ENCODE assay signal across 25 cellular contexts in genomic region chr10:15558136-15558535, GRCh38.
DNase-seq lines count a peak whose midpoint lies in the region; ATAC-seq and TF ChIP-seq lines count a peak whose summit lies in the region.
"Had no signal": no experiment of that assay in that cellular context is flagged by ENCODE, and none has a peak within 500 bp of the region (broad histone marks: within the 10 kb centered on the region; RNA-seq: fewer than 3 reads in every experiment).

No MANE protein-coding gene starts in this region.

- H3K4me1 ChIP-seq in smooth muscle cell (ENCODE audit: low read depth) (no peaks in the 10 kb centered on the region), vagina (no peaks in the 10 kb centered on the region)
- H3K4me1 ChIP-seq: ascending aorta, gastrocnemius medialis, left ventricle myocardium inferior, right lobe of liver, SJCRH30, tibial nerve had no signal

- POLR2A ChIA-PET in T-cell (lab: Charles Lee), result no interaction called here

- H3K36me3 ChIP-seq in smooth muscle cell (ENCODE audit: low read depth) (no peaks in the 10 kb centered on the region), vagina (no peaks in the 10 kb centered on the region)
- H3K36me3 ChIP-seq: gastrocnemius medialis, left ventricle myocardium inferior, right lobe of liver, SJCRH30, tibial nerve had no signal

- peak overlapping the region; percentile 56 for H3K27ac ChIP-seq in smooth muscle cell (ENCODE audit: low read depth)
- no peak overlapping the region for H3K27ac ChIP-seq in vagina
- H3K27ac ChIP-seq: BLaER1, gastrocnemius medialis, left ventricle myocardium inferior, right lobe of liver, SJCRH30, tibial nerve had no signal

- H3K9me3 Mint-ChIP-seq in T-cell, result peaks cover 3 to 4% (median 4%) of the 10 kb centered on the region in 3 donors
- H3K9me3 Mint-ChIP-seq: activated CD4-positive, alpha-beta memory T cell treated with anti-CD3 and anti-CD28 coated beads for 36 hours; H9 had no signal

- H3K4me3 ChIP-seq in cardiac fibroblast (replicated peaks in 1 of 2; ENCODE audit: low read depth in 2 of 2, low read length in 2 of 2), result no peak overlapping the region
- no peak overlapping the region for H3K4me3 ChIP-seq in smooth muscle cell
- no peak overlapping the region for H3K4me3 ChIP-seq in vagina
- H3K4me3 ChIP-seq: ascending aorta, BLaER1, coronary artery, gastrocnemius medialis, GM12878, left ventricle myocardium inferior, right lobe of liver, SJCRH30, tibial nerve had no signal

- DNase-seq in GM04503 (ENCODE audit: low read depth) (peak; percentile 80), cardiac fibroblast (ENCODE audit: low read depth in 2 of 2) (peak; percentile 17 to 69), islet precursor cell (peak; percentile 71), smooth muscle cell (lab: John Stamatoyannopoulos, UW; ENCODE audit: unreplicated experiment) (no peak), T-cell (no peak), NCI-H2227 treated with DMSO at 0.1 percent for 48 hours (lab: John Stamatoyannopoulos, UW) (no peak), vagina (ENCODE audit: extremely low spot score in 2 of 2) (no peak)
- DNase-seq: activated CD4-positive, alpha-beta memory T cell treated with anti-CD3 and anti-CD28 coated beads for 36 hours; activated naive CD4-positive, alpha-beta T cell treated with Interleukin-2 at 50 U/mL for 16 hours; Calu3; gastrocnemius medialis; H9; left ventricle myocardium inferior; NCI-H1417 treated with DMSO at 0.1 percent for 48 hours; NCI-H2171 treated with DMSO at 0.1 percent for 48 hours; right lobe of liver; SJCRH30; stimulated activated naive B cell treated with anti-CD40 and anti-IgM and Interleukin-4, amounts not matched to agents 10 μg/mL and 1 μg/mL and 100 μg/mL, for 72 hours; T-helper 2 cell had no signal

- H3K27me3 Mint-ChIP-seq in T-cell, result peaks cover 16 to 18% of the 10 kb centered on the region in 2 donors

- intact Hi-C loops in vagina (cut with DNase I), result no loop called here

- no peaks in the 10 kb centered on the region for H3K79me2 ChIP-seq in smooth muscle cell (ENCODE audit: low read depth)

- TF ChIP-seq POLR2A in vagina (IDR thresholded peaks at IDR 0.05), result no peak

- no peaks in the 10 kb centered on the region for H4K20me1 ChIP-seq in smooth muscle cell (ENCODE audit: low read depth)
- H4K20me1 ChIP-seq: BLaER1 had no signal

- no peaks in the 10 kb centered on the region for H3K9me3 ChIP-seq in smooth muscle cell (replicated peaks; ENCODE audit: low read depth)
- H3K9me3 ChIP-seq in vagina, result no peaks in the 10 kb centered on the region
- H3K9me3 ChIP-seq: ascending aorta, gastrocnemius medialis, left ventricle myocardium inferior, right lobe of liver, SJCRH30, tibial nerve had no signal

- 28% methylated on average over 5 of the region's 5 CpGs for WGBS in smooth muscle cell (ENCODE audit: low lambda C conversion rate)

- no peak for TF ChIP-seq CTCF in cardiac fibroblast (IDR thresholded peaks at IDR 0.05; ENCODE audit: low read depth, low read length)
- TF ChIP-seq CTCF in smooth muscle cell (IDR thresholded peaks at IDR 0.05; ENCODE audit: borderline replicate concordance, insufficient read depth, poor library complexity, severe bottlenecking), result no peak
- TF ChIP-seq CTCF in vagina (IDR thresholded peaks at IDR 0.05), result no peak

- CTCF ChIA-PET in T-cell (lab: Charles Lee), result no interaction called here

- no peaks in the 10 kb centered on the region for H3K36me3 Mint-ChIP-seq in T-cell
- H3K36me3 Mint-ChIP-seq: activated CD4-positive, alpha-beta memory T cell treated with anti-CD3 and anti-CD28 coated beads for 36 hours; stimulated activated naive B cell treated with anti-CD40 and anti-IgM and Interleukin-4, amounts not matched to agents 10 μg/mL and 1 μg/mL and 100 μg/mL, for 72 hours had no signal

- H3F3A ChIP-seq in smooth muscle cell (ENCODE audit: low read depth), result no peaks in the 10 kb centered on the region

- H3K4me1 Mint-ChIP-seq in T-cell, result no peaks in the 10 kb centered on the region
- H3K4me1 Mint-ChIP-seq: H9; stimulated activated naive B cell treated with anti-CD40 and anti-IgM and Interleukin-4, amounts not matched to agents 10 μg/mL and 1 μg/mL and 100 μg/mL, for 72 hours had no signal

- H2AFZ ChIP-seq in smooth muscle cell (ENCODE audit: low read depth), result no peak overlapping the region

- no peaks in the 10 kb centered on the region for H3K27me3 ChIP-seq in smooth muscle cell (ENCODE audit: low read depth)
- H3K27me3 ChIP-seq in vagina, result no peaks in the 10 kb centered on the region
- H3K27me3 ChIP-seq: ascending aorta, BLaER1, gastrocnemius medialis, right lobe of liver, SJCRH30, tibial nerve had no signal

- H3K9ac ChIP-seq in smooth muscle cell (ENCODE audit: low read depth), result no peak overlapping the region
- H3K9ac ChIP-seq: BLaER1 had no signal

- peak overlapping the region; percentile 61 for H3K4me2 ChIP-seq in smooth muscle cell
- H3K4me2 ChIP-seq: BLaER1 had no signal

- no peak for ATAC-seq in HG02885 (IDR thresholded peaks at IDR 0.05; ENCODE audit: poor library complexity, unreplicated experiment)
- no peak for ATAC-seq in T-cell (replicated peaks in 1 of 4)
- ATAC-seq: gastrocnemius medialis; GM12878; right lobe of liver; stimulated activated naive B cell treated with anti-CD40 and anti-IgM and Interleukin-4, amounts not matched to agents 10 μg/mL and 1 μg/mL and 100 μg/mL, for 72 hours had no signal

- H3K4me3 Mint-ChIP-seq in T-cell, result no peak overlapping the region
- H3K4me3 Mint-ChIP-seq: activated CD4-positive, alpha-beta memory T cell treated with anti-CD3 and anti-CD28 coated beads for 36 hours; H9; stimulated activated naive B cell treated with anti-CD40 and anti-IgM and Interleukin-4, amounts not matched to agents 10 μg/mL and 1 μg/mL and 100 μg/mL, for 72 hours had no signal

- H3K27ac Mint-ChIP-seq in T-cell, result no peak overlapping the region
- H3K27ac Mint-ChIP-seq: activated CD4-positive, alpha-beta memory T cell treated with anti-CD3 and anti-CD28 coated beads for 36 hours; H9; stimulated activated naive B cell treated with anti-CD40 and anti-IgM and Interleukin-4, amounts not matched to agents 10 μg/mL and 1 μg/mL and 100 μg/mL, for 72 hours had no signal

Comparison
In these comparisons a context has a peak if more than half of its experiments do, and no peak if none do; other contexts are left out.
1. DNase-seq: peak in GM04503 (single experiment), cardiac fibroblast (2 of 2) and islet precursor cell (single experiment); none in smooth muscle cell (single experiment), T-cell (0 of 34), NCI-H2227 treated with DMSO at 0.1 percent for 48 hours (single experiment) and vagina (0 of 2).